In genomic region chr4:108210989-108211725, GRCh38 we compare ENCODE assay signal across 20 cellular contexts. TPM values are rescaled to one million over a fixed set of nuclear protein-coding genes. Genes with fewer than 3 reads are reported as not detected.
DNase-seq lines count a peak whose midpoint lies in the region; ATAC-seq, FAIRE-seq and TF ChIP-seq lines count a peak whose summit lies in the region.
"Had no signal": no experiment of that assay in that cellular context is flagged by ENCODE, and none has a peak within 500 bp of the region (broad histone marks: within the 10 kb centered on the region; RNA-seq: fewer than 3 reads in every experiment).

No MANE protein-coding gene starts in this region.

- H3K9ac ChIP-seq in K562 (ENCODE audit: insufficient read depth in 1 of 2, low read depth in 2 of 2, low read length in 2 of 2) (no peak overlapping the region), smooth muscle cell (ENCODE audit: low read depth) (no peak overlapping the region)

- in situ Hi-C loops in K562 (cut with MboI), result no loop called here

- no peaks in the 10 kb centered on the region for H3K36me3 ChIP-seq in K562 (ENCODE audit: control insufficient read depth, insufficient read depth, low read length)
- H3K36me3 ChIP-seq in smooth muscle cell (ENCODE audit: low read depth), result no peaks in the 10 kb centered on the region
- H3K36me3 ChIP-seq: gastroesophageal sphincter, right lobe of liver, uterus had no signal

- CTCF ChIA-PET in K562 (lab: Yijun Ruan, JAX; ENCODE audit: low intra/inter-chr PET ratio), result no interaction called here
- CTCF ChIA-PET in activated CD4-positive, alpha-beta T cell treated with anti-CD3 and anti-CD28 coated beads, Interleukin-2, amount 10 ng/mL, durations not matched to agents 7 days and 5 days (lab: Charles Lee), result no interaction called here

- no TSS peak for BruUV-seq in K562 (replicated peaks; lab: Mats Ljungman, UMichigan)

- H3K27ac ChIP-seq in K562 (ENCODE audit: extremely low read depth, low read depth, low read length) (no peak overlapping the region), smooth muscle cell (ENCODE audit: low read depth) (no peak overlapping the region)
- H3K27ac ChIP-seq: gastroesophageal sphincter, right lobe of liver, uterus had no signal

- ATAC-seq in activated T-cell treated with anti-CD3 and anti-CD28 coated beads, Interleukin-2, amount 50 U/mL, for 4 hours, result peak; percentile 81 to 85
- no peak for ATAC-seq in K562
- peak; percentile 74 for ATAC-seq in stimulated activated effector memory CD8-positive, alpha-beta T cell treated with anti-CD3 and anti-CD28 coated beads, Interleukin-12 subunit alpha, Interleukin-12 subunit beta, amount 100 ng/mL, for 72 hours
- ATAC-seq: effector memory CD8-positive, alpha-beta T cell; gastroesophageal sphincter; right lobe of liver had no signal

- no peak for TF ChIP-seq CTCF in K562 (IDR thresholded peaks at IDR 0.05 in 2 of 3, conservative IDR thresholded peaks at IDR 0.05 in 1 of 3; ENCODE audit: insufficient read depth in 2 of 3, low read depth in 1 of 3, low read length in 3 of 3)
- no peak for TF ChIP-seq CTCF in smooth muscle cell (IDR thresholded peaks at IDR 0.05; ENCODE audit: borderline replicate concordance, insufficient read depth, poor library complexity, severe bottlenecking)

- H3K4me3 ChIP-seq in K562, result no peak overlapping the region
- H3K4me3 ChIP-seq in smooth muscle cell, result no peak overlapping the region
- H3K4me3 ChIP-seq: gastroesophageal sphincter, right lobe of liver, uterus had no signal

- POLR2A ChIA-PET in K562 (lab: Yijun Ruan, JAX), result no interaction called here
- POLR2A ChIA-PET in activated CD4-positive, alpha-beta T cell treated with anti-CD3 and anti-CD28 coated beads, Interleukin-2, amount 10 ng/mL, durations not matched to agents 7 days and 5 days (lab: Charles Lee), result no interaction called here

- H3F3A ChIP-seq in smooth muscle cell (ENCODE audit: low read depth), result no peaks in the 10 kb centered on the region

- H2AFZ ChIP-seq in K562 (ENCODE audit: low read depth, low read length), result no peak overlapping the region
- no peak overlapping the region for H2AFZ ChIP-seq in smooth muscle cell (ENCODE audit: low read depth)

- H3K9me3 ChIP-seq in K562 (replicated peaks; ENCODE audit: control insufficient read depth, insufficient read depth, low read depth, low read length) (no peaks in the 10 kb centered on the region), smooth muscle cell (replicated peaks; ENCODE audit: low read depth) (no peaks in the 10 kb centered on the region)
- H3K9me3 ChIP-seq: gastroesophageal sphincter, right lobe of liver, uterus had no signal

- no peaks in the 10 kb centered on the region for H3K36me3 Mint-ChIP-seq in activated T-cell treated with anti-CD3 and anti-CD28 coated beads, Interleukin-2, amount 50 U/mL, for 4 hours (ENCODE audit: insufficient read depth)
- no peaks in the 10 kb centered on the region for H3K36me3 Mint-ChIP-seq in stimulated activated effector memory CD8-positive, alpha-beta T cell treated with anti-CD3 and anti-CD28 coated beads, Interleukin-12 subunit alpha, Interleukin-12 subunit beta, amount 100 ng/mL, for 72 hours
- H3K36me3 Mint-ChIP-seq in activated CD4-positive, alpha-beta T cell treated with anti-CD3 and anti-CD28 coated beads, Interleukin-2, amount 10 ng/mL, durations not matched to agents 7 days and 5 days (ENCODE audit: low read depth), result no peaks in the 10 kb centered on the region
- H3K36me3 Mint-ChIP-seq: IgD-negative memory B cell had no signal

- H3K79me2 ChIP-seq in K562 (ENCODE audit: control insufficient read depth, insufficient read depth, low read length), result no peaks in the 10 kb centered on the region
- no peaks in the 10 kb centered on the region for H3K79me2 ChIP-seq in smooth muscle cell (ENCODE audit: low read depth)

- TF ChIP-seq EP300 in K562 (IDR thresholded peaks at IDR 0.05; ENCODE audit: low read length), result no peak

- H3K4me2 ChIP-seq in K562 (ENCODE audit: insufficient read depth, low read length) (no peak overlapping the region), smooth muscle cell (no peak overlapping the region)

- H3K4me1 Mint-ChIP-seq in activated T-cell treated with anti-CD3 and anti-CD28 coated beads, Interleukin-2, amount 50 U/mL, for 4 hours (ENCODE audit: low read depth), result peaks cover 10% of the 10 kb centered on the region
- no peaks in the 10 kb centered on the region for H3K4me1 Mint-ChIP-seq in stimulated activated effector memory CD8-positive, alpha-beta T cell treated with anti-CD3 and anti-CD28 coated beads, Interleukin-12 subunit alpha, Interleukin-12 subunit beta, amount 100 ng/mL, for 72 hours
- H3K4me1 Mint-ChIP-seq in activated CD4-positive, alpha-beta T cell treated with anti-CD3 and anti-CD28 coated beads, Interleukin-2, amount 10 ng/mL, durations not matched to agents 7 days and 5 days, result peaks cover 2% of the 10 kb centered on the region
- H3K4me1 Mint-ChIP-seq: IgD-negative memory B cell had no signal

- H3K27me3 ChIP-seq in K562 (ENCODE audit: control insufficient read depth in 2 of 2, insufficient read depth in 2 of 2, low read length in 2 of 2) (peaks cover 0 to 4% of the 10 kb centered on the region in 2 experiments; a peak in 1 of 5 replicates), smooth muscle cell (ENCODE audit: low read depth) (no peaks in the 10 kb centered on the region)
- H3K27me3 ChIP-seq: gastroesophageal sphincter, right lobe of liver, uterus had no signal

- H3K27me3 Mint-ChIP-seq in activated T-cell treated with anti-CD3 and anti-CD28 coated beads, Interleukin-2, amount 50 U/mL, for 4 hours (ENCODE audit: low read depth), result no peaks in the 10 kb centered on the region
- H3K27me3 Mint-ChIP-seq in activated CD4-positive, alpha-beta T cell treated with anti-CD3 and anti-CD28 coated beads, Interleukin-2, amount 10 ng/mL, durations not matched to agents 7 days and 5 days, result no peaks in the 10 kb centered on the region
- H3K27me3 Mint-ChIP-seq: IgD-negative memory B cell had no signal

- TF ChIP-seq POLR2A in K562 (conservative IDR thresholded peaks at IDR 0.05), result no peak

- H4K20me1 ChIP-seq in K562 (replicated peaks; ENCODE audit: control insufficient read depth, insufficient read depth, low read length) (no peaks in the 10 kb centered on the region), smooth muscle cell (ENCODE audit: low read depth) (no peaks in the 10 kb centered on the region)

- no peak for TF ChIP-seq RAD21 in K562 (CRISPR knock-in tag; conservative IDR thresholded peaks at IDR 0.05 in 1 of 2, IDR thresholded peaks at IDR 0.05 in 1 of 2)

- H3K9me1 ChIP-seq in K562 (ENCODE audit: control insufficient read depth, insufficient read depth, low read length), result no peaks in the 10 kb centered on the region

- H3K27ac Mint-ChIP-seq in stimulated activated effector memory CD8-positive, alpha-beta T cell treated with anti-CD3 and anti-CD28 coated beads, Interleukin-12 subunit alpha, Interleukin-12 subunit beta, amount 100 ng/mL, for 72 hours, result no peak overlapping the region
- no peak overlapping the region for H3K27ac Mint-ChIP-seq in activated CD4-positive, alpha-beta T cell treated with anti-CD3 and anti-CD28 coated beads, Interleukin-2, amount 10 ng/mL, durations not matched to agents 7 days and 5 days
- H3K27ac Mint-ChIP-seq: effector memory CD8-positive, alpha-beta T cell; HFFc6; IgD-negative memory B cell had no signal

- no peak for DNase-seq in activated T-cell treated with anti-CD3 and anti-CD28 coated beads, Interleukin-2, amount 50 U/mL, for 4 hours
- DNase-seq in activated T-cell treated with anti-CD3 and anti-CD28 coated beads, Interleukin-2, amount 50 U/mL, for 1 hour, result no peak
- DNase-seq in NCI-H69 (lab: John Stamatoyannopoulos, UW) (peak; percentile 90), K562 (ENCODE audit: extremely low read depth in 1 of 4, low spot score in 3 of 4) (no peak), smooth muscle cell (lab: John Stamatoyannopoulos, UW; ENCODE audit: unreplicated experiment) (no peak), SW480 (ENCODE audit: low spot score) (no peak)
- no peak for DNase-seq in stimulated activated effector memory CD8-positive, alpha-beta T cell treated with anti-CD3 and anti-CD28 coated beads, Interleukin-12 subunit alpha, Interleukin-12 subunit beta, amount 100 ng/mL, for 72 hours (ENCODE audit: low spot score in 2 of 2)
- DNase-seq in activated CD4-positive, alpha-beta T cell treated with anti-CD3 and anti-CD28 coated beads, Interleukin-2, amount 10 ng/mL, durations not matched to agents 7 days and 5 days, result no peak
- DNase-seq: activated CD4-positive, alpha-beta T cell treated with anti-CD3 and anti-CD28 coated beads, Interleukin-2, amount 50 U/mL, for 4 hours; CD4-positive, CD25-positive, alpha-beta regulatory T cell; DMS79 treated with DMSO at 0.1 percent for 48 hours; effector memory CD8-positive, alpha-beta T cell; HFFc6; NCI-H2029; NCI-H524; nucleus accumbens; right lobe of liver; uterus had no signal

- H3K4me1 ChIP-seq in K562 (replicated peaks in 1 of 2; ENCODE audit: control insufficient read depth in 2 of 2, insufficient read depth in 2 of 2, low read length in 2 of 2), result no peaks in the 10 kb centered on the region
- H3K4me1 ChIP-seq in smooth muscle cell (ENCODE audit: low read depth), result peaks cover 17% of the 10 kb centered on the region
- H3K4me1 ChIP-seq: gastroesophageal sphincter, uterus had no signal

- H3K4me3 Mint-ChIP-seq in activated T-cell treated with anti-CD3 and anti-CD28 coated beads, Interleukin-2, amount 50 U/mL, for 4 hours, result no peak overlapping the region
- H3K4me3 Mint-ChIP-seq in stimulated activated effector memory CD8-positive, alpha-beta T cell treated with anti-CD3 and anti-CD28 coated beads, Interleukin-12 subunit alpha, Interleukin-12 subunit beta, amount 100 ng/mL, for 72 hours, result no peak overlapping the region
- H3K4me3 Mint-ChIP-seq in activated CD4-positive, alpha-beta T cell treated with anti-CD3 and anti-CD28 coated beads, Interleukin-2, amount 10 ng/mL, durations not matched to agents 7 days and 5 days, result no peak overlapping the region
- H3K4me3 Mint-ChIP-seq: CD4-positive, CD25-positive, alpha-beta regulatory T cell; effector memory CD8-positive, alpha-beta T cell; HFFc6; IgD-negative memory B cell had no signal

- WGBS in K562 (ENCODE audit: insufficient coverage, low coverage, missing lambda C conversion rate), result 33% methylated on average over 3 of the region's 3 CpGs
- WGBS in smooth muscle cell (ENCODE audit: low lambda C conversion rate), result 82% methylated on average over 3 of the region's 3 CpGs

- no peak for FAIRE-seq in K562 (lab: Jason Lieb, UNC)

- no peaks in the 10 kb centered on the region for H3K9me3 Mint-ChIP-seq in activated T-cell treated with anti-CD3 and anti-CD28 coated beads, Interleukin-2, amount 50 U/mL, for 4 hours
- no peaks in the 10 kb centered on the region for H3K9me3 Mint-ChIP-seq in stimulated activated effector memory CD8-positive, alpha-beta T cell treated with anti-CD3 and anti-CD28 coated beads, Interleukin-12 subunit alpha, Interleukin-12 subunit beta, amount 100 ng/mL, for 72 hours
- peaks cover 3% of the 10 kb centered on the region for H3K9me3 Mint-ChIP-seq in activated CD4-positive, alpha-beta T cell treated with anti-CD3 and anti-CD28 coated beads, Interleukin-2, amount 10 ng/mL, durations not matched to agents 7 days and 5 days
- H3K9me3 Mint-ChIP-seq: effector memory CD8-positive, alpha-beta T cell; HFFc6 had no signal

- intact Hi-C loops in K562 (cut with micrococcal nuclease), result no loop called here

RNA-seq across cellular contexts. Expression of gene LEF1, which starts 42.4 kb away (rescaled TPM):
- total RNA-seq in activated T-cell treated with anti-CD3 and anti-CD28 coated beads, Interleukin-2, amount 50 U/mL, for 4 hours, result 100 to 1,000 TPM; 140 to 165 (median 148) TPM
- total RNA-seq in K562 (2011; cell fraction: chromatin; rRNA removed; ENCODE audit: low replicate concordance), result 78.7 and 97.3 TPM in 2 replicates
- total RNA-seq in K562 (2011; cell fraction: nucleolus; rRNA removed), result 31.2 and 41.5 TPM in 2 replicates
- total RNA-seq in K562 (2011; cell fraction: nucleoplasm; rRNA removed), result 48.7 and 60.6 TPM in 2 replicates
- total RNA-seq in K562 (2014; rRNA removed) (22.3 and 23.5 TPM in 2 replicates), K562 (2014; rRNA removed; fragmentation: Illumina TruSeq; extraction: Trizol) (34.5 and 36.9 TPM in 2 replicates), K562 (2015; rRNA removed; fragmentation: Illumina TruSeq; extraction: Trizol) (26.5 and 27.5 TPM in 2 replicates), K562 (2021) (32.5 and 35.4 TPM in 2 replicates), smooth muscle cell (82.1 and 96.2 TPM in 2 replicates)
- polyA plus RNA-seq in K562 (2011; rRNA removed) (54.8 and 67.8 TPM in 2 replicates), K562 (2014; fragmentation: Illumina TruSeq; extraction: Trizol) (60.7 and 81.1 TPM in 2 replicates), K562 (2014; fragmentation: Nextera tagmentation; extraction: Ambion mirVana) (10 to 100 TPM; 15.1 to 17.2 TPM), K562 (2014; rRNA removed) (29.7 and 30.3 TPM in 2 replicates), smooth muscle cell (66.9 and 87.3 TPM in 2 replicates)
- polyA plus RNA-seq in K562 (2011; cell fraction: cytosol; rRNA removed), result 68.7 and 85.9 TPM in 2 replicates
- 76.2 and 88.8 TPM in 2 replicates for polyA plus RNA-seq in K562 (2011; cell fraction: nucleus; rRNA removed)
- polyA plus RNA-seq in K562 (2012), result 26.1 and 29.4 TPM in 2 replicates
- 63.7 and 64.4 TPM in 2 replicates for polyA minus RNA-seq in K562 (2011; rRNA and poly(A)+ RNA removed)
- 29.8 and 46.0 TPM in 2 replicates for polyA minus RNA-seq in K562 (2011; cell fraction: cytosol; rRNA and poly(A)+ RNA removed)
- polyA minus RNA-seq in K562 (2011; cell fraction: nucleus; rRNA and poly(A)+ RNA removed), result 42.4 and 53.4 TPM in 2 replicates
- total RNA-seq in activated CD4-positive, alpha-beta T cell treated with anti-CD3 and anti-CD28 coated beads, Interleukin-2, amount 10 ng/mL, durations not matched to agents 7 days and 5 days, result 100 to 1,000 TPM; 386 to 498 TPM
